25 cellular contexts compared by ENCODE assay signal in the genomic region with DNA sequence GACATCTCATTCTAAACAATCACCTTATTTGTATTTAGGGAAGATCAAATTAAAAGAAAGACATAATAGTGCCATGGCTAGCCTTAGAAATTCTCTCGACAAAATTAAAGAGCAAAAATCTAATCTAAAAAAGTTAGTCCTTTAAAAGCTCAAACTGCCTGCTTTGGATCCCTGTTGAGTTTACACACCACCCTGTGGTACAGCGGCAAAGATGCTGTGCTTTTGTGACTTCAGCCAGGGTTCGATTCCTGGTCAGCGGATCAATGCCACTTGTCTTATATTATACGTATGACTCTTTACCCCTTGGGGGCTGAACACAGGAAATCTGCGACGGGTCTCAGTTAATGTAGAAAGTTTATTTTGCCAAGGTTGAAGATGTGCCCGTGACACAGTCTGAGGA.
"Had no signal": no experiment of that assay in that cellular context is flagged by ENCODE, and none has a peak within 500 bp of the region (broad histone marks: within the 10 kb centered on the region; RNA-seq: fewer than 3 reads in every experiment).

No MANE protein-coding gene starts in this region.

- DNase-seq: natural killer cell; occipital lobe; ovary; psoas muscle; right cardiac atrium; right lobe of liver; sigmoid colon; small intestine; stimulated activated CD4-positive, alpha-beta T cell treated with anti-CD3 and anti-CD28 coated beads, Interleukin-15, amount 100 ng/mL, for 24 hours; stimulated activated CD4-positive, alpha-beta T cell treated with anti-CD3 and anti-CD28 coated beads, Interleukin-2, amount 100 ng/mL, for 24 hours; stimulated activated CD4-positive, alpha-beta T cell treated with anti-CD3 and anti-CD28 coated beads, Interleukin-2, amount 100 ng/mL, for 48 hours; stimulated activated CD4-positive, alpha-beta T cell treated with anti-CD3 and anti-CD28 coated beads, Interleukin-4, amount 100 ng/mL, for 24 hours; stimulated activated naive B cell treated with anti-CD40 and anti-IgM and Interleukin-4, amounts not matched to agents 10 μg/mL and 1 μg/mL and 100 μg/mL, for 72 hours; stimulated activated naive CD4-positive, alpha-beta T cell treated with Interleukin-2 at 50 U/mL for 16 hours; stomach; thyroid gland; trophoblast cell; upper lobe of left lung had no signal

- H3K9ac ChIP-seq: neural progenitor cell, parathyroid adenoma had no signal

- H3K27me3 ChIP-seq: neural progenitor cell, ovary, right lobe of liver, sigmoid colon, thyroid gland, tibial nerve, upper lobe of left lung, vagina had no signal

- H3K27ac ChIP-seq: neural progenitor cell, ovary, parathyroid adenoma, psoas muscle, right lobe of liver, sigmoid colon, stomach, thoracic aorta, thyroid gland, tibial nerve, upper lobe of left lung, vagina had no signal

- ATAC-seq: natural killer cell; psoas muscle; right cardiac atrium; right lobe of liver; stimulated activated effector memory CD8-positive, alpha-beta T cell treated with anti-CD3 and anti-CD28 coated beads, Interleukin-12 subunit alpha, Interleukin-12 subunit beta, amount 100 ng/mL, for 72 hours; stimulated activated naive B cell treated with anti-CD40 and anti-IgM and Interleukin-4, amounts not matched to agents 10 μg/mL and 1 μg/mL and 100 μg/mL, for 72 hours had no signal

- H3K9me3 ChIP-seq: ovary, psoas muscle, right lobe of liver, sigmoid colon, thoracic aorta, thyroid gland, vagina had no signal

- H3K79me2 ChIP-seq: parathyroid adenoma had no signal

- FAIRE-seq: small intestine, urothelium cell line had no signal

- H2AFZ ChIP-seq: neural progenitor cell, parathyroid adenoma had no signal

- H3K36me3 ChIP-seq: neural progenitor cell, ovary, right lobe of liver, sigmoid colon, stomach, thoracic aorta, thyroid gland, tibial nerve, upper lobe of left lung, vagina had no signal

- H3K4me3 ChIP-seq: neural progenitor cell, ovary, psoas muscle, right lobe of liver, sigmoid colon, stomach, thoracic aorta, thyroid gland, tibial nerve, upper lobe of left lung, vagina had no signal

- H3K4me1 ChIP-seq: neural progenitor cell, parathyroid adenoma, psoas muscle, right lobe of liver, sigmoid colon, stomach, thyroid gland, tibial nerve, upper lobe of left lung, vagina had no signal

- H3K4me2 ChIP-seq: neural progenitor cell had no signal
